Comparison of ENCODE assay signal across 8 cellular contexts in genomic region chr6:131914967-131915751, GRCh38. TPM values are rescaled to one million over a fixed set of nuclear protein-coding genes. Genes with fewer than 3 reads are reported as not detected.
DNase-seq lines count a peak whose midpoint lies in the region; ATAC-seq and TF ChIP-seq lines count a peak whose summit lies in the region.

No MANE protein-coding gene starts in this region.

- H3K9me3 Mint-ChIP-seq in activated naive CD4-positive, alpha-beta T cell treated with anti-CD3 and anti-CD28 coated beads, Interleukin-2, amount 50 U/mL, for 72 hours: peaks cover 0 to 9% of the 10 kb centered on the region in 2 donors
- peaks cover 4% of the 10 kb centered on the region for H3K9me3 Mint-ChIP-seq in progenitor cell of endocrine pancreas (ENCODE audit: low read depth)

- peak; percentile 43 to 60 for ATAC-seq in activated naive CD4-positive, alpha-beta T cell treated with anti-CD3 and anti-CD28 coated beads, Interleukin-2, amount 50 U/mL, for 72 hours
- no peak for ATAC-seq in GM18520 (IDR thresholded peaks at IDR 0.05; ENCODE audit: unreplicated experiment)

- peaks cover 3% of the 10 kb centered on the region for H3K27me3 Mint-ChIP-seq in progenitor cell of endocrine pancreas

- H3K27ac Mint-ChIP-seq in activated naive CD4-positive, alpha-beta T cell treated with anti-CD3 and anti-CD28 coated beads, Interleukin-2, amount 50 U/mL, for 72 hours: no peak overlapping the region
- H3K27ac Mint-ChIP-seq in progenitor cell of endocrine pancreas: no peak overlapping the region

- no peaks in the 10 kb centered on the region for H3K4me1 Mint-ChIP-seq in progenitor cell of endocrine pancreas (ENCODE audit: low read depth)

- H3K36me3 Mint-ChIP-seq in activated naive CD4-positive, alpha-beta T cell treated with anti-CD3 and anti-CD28 coated beads, Interleukin-2, amount 50 U/mL, for 72 hours: peaks cover 0 to 8% of the 10 kb centered on the region in 2 donors
- no peaks in the 10 kb centered on the region for H3K36me3 Mint-ChIP-seq in progenitor cell of endocrine pancreas (ENCODE audit: insufficient read depth)

- TF ChIP-seq CTCF in GM20000 (IDR thresholded peaks at IDR 0.05; ENCODE audit: extremely low read depth, missing control alignments): peak; percentile 55
- peak; percentile 88 for TF ChIP-seq CTCF in progenitor cell of endocrine pancreas (IDR thresholded peaks at IDR 0.05; ENCODE audit: unreplicated experiment)

- H3K4me3 Mint-ChIP-seq in progenitor cell of endocrine pancreas (ENCODE audit: low read depth): no peak overlapping the region

- peak; percentile 23 for DNase-seq in DMS53 treated with DMSO at 0.1 percent for 48 hours (lab: John Stamatoyannopoulos, UW; ENCODE audit: unreplicated experiment)
- DNase-seq in GM20000 (ENCODE audit: low spot score): peak; percentile 51
- DNase-seq in HT-29 (ENCODE audit: low spot score): peak; percentile 77
- DNase-seq in RKO (ENCODE audit: low spot score): peak; percentile 77
- DNase-seq in activated naive CD4-positive, alpha-beta T cell treated with anti-CD3 and anti-CD28 coated beads, Interleukin-2, amount 50 U/mL, for 72 hours (ENCODE audit: low spot score in 2 of 2): peak in 1 of 2 donors; percentile 51
- DNase-seq in glomerular visceral epithelial cell (ENCODE audit: extremely low spot score): peak; percentile 69
- peak; percentile 19 for DNase-seq in progenitor cell of endocrine pancreas (ENCODE audit: low spot score, unreplicated experiment)

RNA-seq across cellular contexts. Expression of gene CCN2, which starts 36.0 kb away (rescaled TPM):
- 29.2 and 32.8 TPM in 2 replicates for total RNA-seq in HT-29 (2014; rRNA removed; shearing (Covaris generic))
- not detected for total RNA-seq in activated naive CD4-positive, alpha-beta T cell treated with anti-CD3 and anti-CD28 coated beads, Interleukin-2, amount 50 U/mL, for 72 hours
- total RNA-seq in progenitor cell of endocrine pancreas: 31.8 and 33.5 TPM in 2 replicates

Comparison
In these comparisons a context has a peak if more than half of its experiments do, and no peak if none do; other contexts are left out.
1. RNA of gene CCN2, which starts 36.0 kb away (total RNA-seq): 31.8 to 33.5 TPM in progenitor cell of endocrine pancreas and 29.2 to 32.8 TPM in HT-29; not detected in activated naive CD4-positive, alpha-beta T cell treated with anti-CD3 and anti-CD28 coated beads, Interleukin-2, amount 50 U/mL, for 72 hours; every median in the first group is over 10 times any median in the second.